Comparison of ENCODE assay signal across 16 cellular contexts in the genomic region with DNA sequence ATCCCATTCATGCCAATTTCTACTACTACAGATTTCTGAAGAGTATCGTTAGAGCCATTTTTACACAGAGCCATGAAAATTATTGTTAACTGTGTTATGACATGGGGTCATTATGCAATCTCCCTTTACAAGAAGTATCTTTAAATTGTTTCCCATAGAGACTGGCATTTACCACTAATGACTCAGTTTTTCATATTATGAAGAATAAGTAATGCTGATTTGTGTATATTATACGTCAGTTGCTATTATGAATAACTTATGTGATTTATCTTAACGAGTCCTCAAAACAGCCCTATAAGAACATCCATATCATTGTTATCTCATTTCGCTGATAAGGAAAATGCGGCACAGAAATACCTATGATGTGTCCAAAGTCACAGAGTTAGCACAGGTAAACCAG.
DNase-seq lines count a peak whose midpoint lies in the region; FAIRE-seq and TF ChIP-seq lines count a peak whose summit lies in the region.
"Had no signal": no experiment of that assay in that cellular context is flagged by ENCODE, and none has a peak within 500 bp of the region (broad histone marks: within the 10 kb centered on the region; RNA-seq: fewer than 3 reads in every experiment).

No MANE protein-coding gene starts in this region.

- no peak overlapping the region for H3K9ac ChIP-seq in mesenchymal stem cell (ENCODE audit: low read length)

- H2BK120ac ChIP-seq in mesenchymal stem cell (ENCODE audit: low read depth, low read length) = no peak overlapping the region

- DNase-seq in NOMO-1 treated with DMSO at 0.1 percent for 48 hours (lab: John Stamatoyannopoulos, UW; ENCODE audit: unreplicated experiment) (peak; percentile 62), NOMO-1 treated with dmso at 0.1 percent for 144 hours (lab: John Stamatoyannopoulos, UW; ENCODE audit: unreplicated experiment) (no peak), mesenchymal stem cell (peak; percentile 10), GM19239 (ENCODE audit: insufficient read length, low spot score) (no peak), DMS 273 treated with DMSO at 0.1 percent for 48 hours (lab: John Stamatoyannopoulos, UW) (no peak)
- DNase-seq: ACHN; AML-193; Caco-2; CD4-positive, alpha-beta T cell; DMS79 treated with DMSO at 0.1 percent for 48 hours; GF-D8; H9 had no signal

- H3K4me2 ChIP-seq in mesenchymal stem cell (ENCODE audit: low read length, poor library complexity, severe bottlenecking) = no peak overlapping the region

- H3K23ac ChIP-seq in mesenchymal stem cell (ENCODE audit: low read length in 2 of 2) = no peak overlapping the region

- peaks cover 13% of the 10 kb centered on the region for H3K4me1 ChIP-seq in ACC112 (ENCODE audit: control insufficient read depth, insufficient read depth, low read length, unreplicated experiment)
- peaks cover 11% of the 10 kb centered on the region for H3K4me1 ChIP-seq in HEK293 (ENCODE audit: control insufficient read depth, insufficient read depth, low read length)
- no peaks in the 10 kb centered on the region for H3K4me1 ChIP-seq in mesenchymal stem cell (ENCODE audit: control insufficient read depth, insufficient read depth, low read depth, low read length)

- no peak overlapping the region for H2AK5ac ChIP-seq in mesenchymal stem cell (ENCODE audit: low read length, severe bottlenecking)

- H3K18ac ChIP-seq in mesenchymal stem cell (ENCODE audit: low read depth in 1 of 2, low read length in 2 of 2) = no peak overlapping the region

- H3K9me3 ChIP-seq in HEK293 (ENCODE audit: control insufficient read depth, insufficient read depth, low read depth, low read length) (no peaks in the 10 kb centered on the region), mesenchymal stem cell (ENCODE audit: control insufficient read depth, low read length) (no peaks in the 10 kb centered on the region)
- H3K9me3 ChIP-seq: Caco-2 had no signal

- no peak for TF ChIP-seq CTCF in HEK293 (tag by site-specific recombination; IDR thresholded peaks at IDR 0.05)

- no peak overlapping the region for H2BK12ac ChIP-seq in mesenchymal stem cell (ENCODE audit: low read length in 2 of 2)

- H3K79me1 ChIP-seq in mesenchymal stem cell (replicated peaks; ENCODE audit: low read length, poor library complexity, severe bottlenecking) = no peaks in the 10 kb centered on the region

- H3K14ac ChIP-seq in mesenchymal stem cell (ENCODE audit: low read length in 2 of 2) = no peak overlapping the region

- H2AFZ ChIP-seq in ACC112 (ENCODE audit: low read length, unreplicated experiment) (peak overlapping the region; percentile 85), mesenchymal stem cell (ENCODE audit: low read depth, low read length) (no peak overlapping the region)

- no peak overlapping the region for H2BK15ac ChIP-seq in mesenchymal stem cell (ENCODE audit: low read depth, poor library complexity, severe bottlenecking)

- POLR2A ChIA-PET in HEK293 (lab: Yijun Ruan, JAX) = no interaction called here

- H3K4me3 ChIP-seq in ACC112 (ENCODE audit: low read depth, low read length) = no peak overlapping the region
- H3K4me3 ChIP-seq in HEK293 (ENCODE audit: low read depth, low read length) = no peak overlapping the region
- no peak overlapping the region for H3K4me3 ChIP-seq in mesenchymal stem cell (ENCODE audit: insufficient read depth in 1 of 2, low read depth in 1 of 2, low read length in 2 of 2)

- no peak overlapping the region for H2BK5ac ChIP-seq in mesenchymal stem cell (ENCODE audit: low read depth, low read length, poor library complexity, severe bottlenecking)

- no peak for FAIRE-seq in GM19239 (lab: Jason Lieb, UNC)
- FAIRE-seq: H1 had no signal

- H3K36me3 ChIP-seq in ACC112 (ENCODE audit: insufficient read depth, low read length) = no peaks in the 10 kb centered on the region
- H3K36me3 ChIP-seq in HEK293 (ENCODE audit: control insufficient read depth in 2 of 2, insufficient read depth in 1 of 2, low read length in 2 of 2) = no peaks in the 10 kb centered on the region
- no peaks in the 10 kb centered on the region for H3K36me3 ChIP-seq in mesenchymal stem cell (ENCODE audit: control insufficient read depth in 1 of 2, insufficient read depth in 2 of 2, low read depth in 1 of 2, low read length in 2 of 2)

- H4K91ac ChIP-seq in mesenchymal stem cell (ENCODE audit: low read length) = no peak overlapping the region

- CTCF ChIA-PET in HEK293 (lab: Yijun Ruan, JAX) = no interaction called here

- no peaks in the 10 kb centered on the region for H3K79me2 ChIP-seq in ACC112 (ENCODE audit: control insufficient read depth, insufficient read depth, low read length, unreplicated experiment)

- no peak overlapping the region for H4K8ac ChIP-seq in mesenchymal stem cell (ENCODE audit: low read length)

- WGBS in mesenchymal stem cell = 63% methylated on average over 3 of the region's 5 CpGs

- no peak overlapping the region for H3K4ac ChIP-seq in mesenchymal stem cell (ENCODE audit: low read depth in 1 of 2, low read length in 2 of 2)

- H3K27ac ChIP-seq in ACC112 (ENCODE audit: low read depth, low read length) (no peak overlapping the region), HEK293 (ENCODE audit: extremely low read depth, low read depth, low read length) (no peak overlapping the region), mesenchymal stem cell (ENCODE audit: low read length, poor library complexity, severe bottlenecking) (no peak overlapping the region)
- H3K27ac ChIP-seq: C4-2B had no signal

- no peaks in the 10 kb centered on the region for H3K27me3 ChIP-seq in ACC112 (ENCODE audit: insufficient read depth, low read length)
- H3K27me3 ChIP-seq in mesenchymal stem cell (ENCODE audit: control insufficient read depth in 1 of 2, insufficient read depth in 1 of 2, low read length in 2 of 2) = no peaks in the 10 kb centered on the region

TF ChIP-seq in HEK293, 187 proteins besides CTCF, POLR2A, EP300 and RAD21:
- TF ChIP-seq ZNF23 (tag by site-specific recombination; IDR thresholded peaks at IDR 0.05; ENCODE audit: borderline replicate concordance) (no peak), ZNF140 (tag by site-specific recombination; IDR thresholded peaks at IDR 0.05) (no peak), ZNF133 (tag by site-specific recombination; IDR thresholded peaks at IDR 0.05) (peak; percentile 77)
TF ChIP-seq in HEK293: peak in this region for 1.

Comparison
In these comparisons a context has a peak if more than half of its experiments do, and no peak if none do; other contexts are left out.
1. DNase-seq: peak in NOMO-1 treated with DMSO at 0.1 percent for 48 hours (single experiment) and mesenchymal stem cell (single experiment); none in NOMO-1 treated with dmso at 0.1 percent for 144 hours (single experiment), GM19239 (single experiment) and DMS 273 treated with DMSO at 0.1 percent for 48 hours (single experiment).